Comparison of ENCODE assay signal across 9 cellular contexts in the genomic region with DNA sequence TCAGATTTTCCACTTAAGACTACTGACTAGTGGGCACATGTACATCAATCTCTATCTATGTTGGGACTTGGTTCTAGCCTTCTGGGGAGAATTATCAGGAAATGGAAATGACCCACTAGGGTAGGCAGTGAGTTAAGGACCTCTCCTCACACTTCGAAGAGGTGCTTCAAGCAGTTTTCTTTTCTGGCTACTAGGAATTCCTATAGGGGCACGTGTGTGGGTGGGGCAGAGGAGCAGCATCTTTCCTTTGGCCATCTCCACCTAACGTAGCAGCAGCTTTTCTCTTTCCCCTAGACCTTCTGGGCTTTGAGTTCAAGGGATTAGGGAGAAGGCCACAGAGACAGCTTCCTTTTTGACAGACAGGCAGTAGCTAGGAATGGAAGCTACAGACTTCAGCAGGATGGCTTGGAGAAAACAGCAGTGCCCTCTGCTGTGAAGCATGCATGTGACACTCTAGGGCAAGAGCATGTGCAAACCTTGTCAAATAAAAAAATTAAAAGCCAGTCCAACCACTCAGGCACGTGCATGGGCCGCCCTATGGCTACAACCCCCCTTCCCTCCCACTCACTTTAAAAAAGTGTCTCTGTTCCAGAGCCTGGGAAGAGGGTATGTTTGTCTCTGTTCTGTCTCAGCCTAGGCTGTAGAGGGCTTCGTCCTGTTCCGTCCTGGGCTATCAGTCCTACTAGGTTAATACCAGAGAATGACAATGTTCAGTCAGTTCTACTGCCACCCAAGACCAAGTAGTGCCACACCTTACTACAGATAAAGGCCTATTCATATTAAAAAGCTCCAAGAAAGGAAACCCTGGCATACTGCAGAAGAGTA. TPM values are rescaled to one million over a fixed set of nuclear protein-coding genes. Genes with fewer than 3 reads are reported as not detected.
DNase-seq lines count a peak whose midpoint lies in the region; TF ChIP-seq lines count a peak whose summit lies in the region.
"Had no signal": no experiment of that assay in that cellular context is flagged by ENCODE, and none has a peak within 500 bp of the region (broad histone marks: within the 10 kb centered on the region; RNA-seq: fewer than 3 reads in every experiment).

No MANE protein-coding gene starts in this region.

- H3K9me3 ChIP-seq in DOHH2 (ENCODE audit: control insufficient read depth, insufficient read depth, low read length): no peaks in the 10 kb centered on the region

- H3K4me1 ChIP-seq in DOHH2 (ENCODE audit: control insufficient read depth, low read length): no peaks in the 10 kb centered on the region

- no peak overlapping the region for H3K27ac ChIP-seq in DOHH2 (ENCODE audit: low read depth, low read length)
- H3K27ac ChIP-seq: skin epidermis had no signal

- no peaks in the 10 kb centered on the region for H3F3A ChIP-seq in DOHH2 (ENCODE audit: control insufficient read depth, insufficient read depth)

- H3K9me3 Mint-ChIP-seq in osteocyte (ENCODE audit: unreplicated experiment): no peaks in the 10 kb centered on the region

- H3K36me3 ChIP-seq in DOHH2 (ENCODE audit: control insufficient read depth, low read length): peaks cover 14% of the 10 kb centered on the region

- H3K27me3 Mint-ChIP-seq in osteocyte (ENCODE audit: unreplicated experiment): no peaks in the 10 kb centered on the region

- H3K4me2 ChIP-seq in DOHH2 (ENCODE audit: low read length): no peak overlapping the region

- peak; percentile 53 for TF ChIP-seq CTCF in DOHH2 (IDR thresholded peaks at IDR 0.05; ENCODE audit: low read depth, low read length, poor library complexity, severe bottlenecking)
- peak; percentile 49 for TF ChIP-seq CTCF in fibroblast of mammary gland (conservative IDR thresholded peaks at IDR 0.05; ENCODE audit: control insufficient read depth, insufficient read depth, low read depth, low read length)
- peak; percentile 64 for TF ChIP-seq CTCF in osteocyte (IDR thresholded peaks at IDR 0.05)

- no peaks in the 10 kb centered on the region for H4K20me1 ChIP-seq in DOHH2 (ENCODE audit: control insufficient read depth, insufficient read depth, low read depth, low read length)

- H3K36me3 Mint-ChIP-seq in osteocyte (ENCODE audit: unreplicated experiment): no peaks in the 10 kb centered on the region

- no peaks in the 10 kb centered on the region for H3K9me2 ChIP-seq in DOHH2 (replicated peaks; ENCODE audit: control insufficient read depth, low read length)

- H3K27me3 ChIP-seq in DOHH2 (ENCODE audit: control insufficient read depth, low read length): no peaks in the 10 kb centered on the region

- no peak overlapping the region for H3K27ac Mint-ChIP-seq in osteocyte (ENCODE audit: unreplicated experiment)

- in situ Hi-C loops in SK-MEL-5 (cut with HindIII; ENCODE audit: low pct_unique_long_range_greater_than_20kb, low sequenced_read_pairs): no loop called here

- H3K79me2 ChIP-seq in DOHH2 (ENCODE audit: control insufficient read depth, low read length): no peaks in the 10 kb centered on the region

- H3K4me3 ChIP-seq in DOHH2 (ENCODE audit: low read length) (no peak overlapping the region), fibroblast of mammary gland (ENCODE audit: control insufficient read depth, low read depth, low read length) (no peak overlapping the region)
- H3K4me3 ChIP-seq: skin epidermis had no signal

- no peak overlapping the region for H3K4me3 Mint-ChIP-seq in osteocyte (ENCODE audit: unreplicated experiment)

- DNase-seq in HT1080 (ENCODE audit: low read depth): peak; percentile 60
- peak; percentile 87 for DNase-seq in SK-MEL-5 (ENCODE audit: low read depth, low spot score)
- DNase-seq in fibroblast of mammary gland (ENCODE audit: low read depth): peak; percentile 60
- DNase-seq in osteocyte (ENCODE audit: extremely low spot score, unreplicated experiment): no peak
- DNase-seq in NK-92 (lab: John Stamatoyannopoulos, UW; ENCODE audit: unreplicated experiment): no peak
- DNase-seq in activated T-cell treated with anti-CD3 and anti-CD28 coated beads for 4 hours: no peak
- no peak for DNase-seq in NCI-H128 (lab: John Stamatoyannopoulos, UW; ENCODE audit: unreplicated experiment)

- no peaks in the 10 kb centered on the region for H3K4me1 Mint-ChIP-seq in osteocyte (ENCODE audit: unreplicated experiment)

RNA-seq across cellular contexts. Expression of a gene that starts 8.7 kb away (rescaled TPM):
- total RNA-seq in HT1080 (2014; rRNA removed; shearing (Covaris generic)): not detected in 2 replicates
- polyA plus RNA-seq in HT1080 (2015; cell fraction: cytosol; rRNA removed): 0.03 TPM in 2 replicates
- 0.18 TPM in 1 of 2 replicates, not detected in the other for polyA plus RNA-seq in HT1080 (2015; cell fraction: nucleus; rRNA removed)
- not detected in 2 replicates for total RNA-seq in SK-MEL-5 (2014; rRNA removed; shearing (Covaris generic))
- polyA plus RNA-seq in SK-MEL-5 (2015; cell fraction: cytosol; rRNA removed): 0.33 TPM in 1 of 2 replicates, not detected in the other
- not detected in 2 replicates for polyA plus RNA-seq in SK-MEL-5 (2015; cell fraction: nucleus; rRNA removed)
- total RNA-seq in osteocyte: 0.18 TPM in 1 of 2 replicates, not detected in the other

RNA-seq across cellular contexts. Expression of a gene that starts 48.5 kb away (rescaled TPM):
- 14.0 and 15.5 TPM in 2 replicates for total RNA-seq in HT1080 (2014; rRNA removed; shearing (Covaris generic))
- polyA plus RNA-seq in HT1080 (2015; cell fraction: cytosol; rRNA removed): 11.3 TPM in 2 replicates
- polyA plus RNA-seq in HT1080 (2015; cell fraction: nucleus; rRNA removed): 27.5 and 29.1 TPM in 2 replicates
- total RNA-seq in SK-MEL-5 (2014; rRNA removed; shearing (Covaris generic)): 9.0 and 9.3 TPM in 2 replicates
- 8.4 and 9.3 TPM in 2 replicates for polyA plus RNA-seq in SK-MEL-5 (2015; cell fraction: cytosol; rRNA removed)
- polyA plus RNA-seq in SK-MEL-5 (2015; cell fraction: nucleus; rRNA removed): 9.3 and 10.9 TPM in 2 replicates
- 1.9 and 2.2 TPM in 2 replicates for total RNA-seq in osteocyte

RNA-seq across cellular contexts. Expression of a gene that starts 54.9 kb away (rescaled TPM):
- total RNA-seq in HT1080 (2014; rRNA removed; shearing (Covaris generic)): 52.9 and 58.0 TPM in 2 replicates
- 23.7 and 23.9 TPM in 2 replicates for polyA plus RNA-seq in HT1080 (2015; cell fraction: cytosol; rRNA removed)
- polyA plus RNA-seq in HT1080 (2015; cell fraction: nucleus; rRNA removed): 31.8 and 33.4 TPM in 2 replicates
- 18.5 and 19.5 TPM in 2 replicates for total RNA-seq in SK-MEL-5 (2014; rRNA removed; shearing (Covaris generic))
- polyA plus RNA-seq in SK-MEL-5 (2015; cell fraction: cytosol; rRNA removed): 24.1 and 32.5 TPM in 2 replicates
- 38.2 and 44.8 TPM in 2 replicates for polyA plus RNA-seq in SK-MEL-5 (2015; cell fraction: nucleus; rRNA removed)
- total RNA-seq in osteocyte: 45.6 and 45.7 TPM in 2 replicates

Comparison
In these comparisons a context has a peak if more than half of its experiments do, and no peak if none do; other contexts are left out.
1. DNase-seq: peak in HT1080 (single experiment), SK-MEL-5 (single experiment) and fibroblast of mammary gland (single experiment); none in osteocyte (single experiment), NK-92 (single experiment), activated T-cell treated with anti-CD3 and anti-CD28 coated beads for 4 hours (single experiment) and NCI-H128 (single experiment).
2. Peak in every context shown above with its lines, with median percentiles within 50 percentile points of each other: CTCF ChIP-seq.